Comparison of ENCODE assay signal across 18 cellular contexts in genomic region chr13:47564041-47564440, GRCh38.
"Had no signal": no experiment of that assay in that cellular context is flagged by ENCODE, and none has a peak within 500 bp of the region (broad histone marks: within the 10 kb centered on the region; RNA-seq: fewer than 3 reads in every experiment).

No MANE protein-coding gene starts in this region.

- H3K4me1 Mint-ChIP-seq: activated CD4-positive, alpha-beta T cell treated with anti-CD3 and anti-CD28 coated beads, Interleukin-2, amount 10 ng/mL, durations not matched to agents 7 days and 5 days; activated naive CD8-positive, alpha-beta T cell treated with anti-CD3 and anti-CD28 coated beads for 36 hours; central memory CD8-positive, alpha-beta T cell had no signal

- H3K27ac ChIP-seq: brain microvascular endothelial cell, suprapubic skin had no signal

- H3K4me3 ChIP-seq: lung, suprapubic skin had no signal

- H3K36me3 ChIP-seq: brain microvascular endothelial cell, suprapubic skin had no signal

- DNase-seq: activated CD4-positive, alpha-beta T cell treated with anti-CD3 and anti-CD28 coated beads, Interleukin-2, amount 10 ng/mL, durations not matched to agents 7 days and 5 days; activated CD4-positive, CD25-positive, alpha-beta regulatory T cell; activated gamma-delta T cell treated with Interleukin-2 at 50 U/mL for 16 hours; activated naive CD8-positive, alpha-beta T cell treated with anti-CD3 and anti-CD28 coated beads for 36 hours; anterior cingulate cortex; brain microvascular endothelial cell; cortex of kidney; effector CD8-positive, alpha-beta T cell; foreskin fibroblast; left colon; right cardiac atrium; small intestine; T-helper 2 cell; trophoblast cell had no signal

- H3K36me3 Mint-ChIP-seq: activated naive CD8-positive, alpha-beta T cell treated with anti-CD3 and anti-CD28 coated beads for 36 hours had no signal

- ATAC-seq: left colon, right cardiac atrium had no signal

- H3K27me3 ChIP-seq: brain microvascular endothelial cell, suprapubic skin had no signal

- H3K4me3 Mint-ChIP-seq: activated CD4-positive, alpha-beta T cell treated with anti-CD3 and anti-CD28 coated beads, Interleukin-2, amount 10 ng/mL, durations not matched to agents 7 days and 5 days; activated naive CD8-positive, alpha-beta T cell treated with anti-CD3 and anti-CD28 coated beads for 36 hours; central memory CD8-positive, alpha-beta T cell; stimulated activated naive CD8-positive, alpha-beta T cell treated with anti-CD3 and anti-CD28 coated beads, Interleukin-15, Interleukin-2, amounts not matched to agents 100 ng/mL and 50 ng/mL, for 24 hours had no signal

- H3K27ac Mint-ChIP-seq: activated CD4-positive, alpha-beta T cell treated with anti-CD3 and anti-CD28 coated beads, Interleukin-2, amount 10 ng/mL, durations not matched to agents 7 days and 5 days; activated naive CD8-positive, alpha-beta T cell treated with anti-CD3 and anti-CD28 coated beads for 36 hours; stimulated activated naive CD8-positive, alpha-beta T cell treated with anti-CD3 and anti-CD28 coated beads, Interleukin-15, Interleukin-2, amounts not matched to agents 100 ng/mL and 50 ng/mL, for 24 hours had no signal

- H3K4me1 ChIP-seq: suprapubic skin had no signal

- H3K27me3 Mint-ChIP-seq: activated CD4-positive, alpha-beta T cell treated with anti-CD3 and anti-CD28 coated beads, Interleukin-2, amount 10 ng/mL, durations not matched to agents 7 days and 5 days; activated naive CD8-positive, alpha-beta T cell treated with anti-CD3 and anti-CD28 coated beads for 36 hours; central memory CD8-positive, alpha-beta T cell had no signal
